8 cellular contexts compared by ENCODE assay signal in the genomic region with DNA sequence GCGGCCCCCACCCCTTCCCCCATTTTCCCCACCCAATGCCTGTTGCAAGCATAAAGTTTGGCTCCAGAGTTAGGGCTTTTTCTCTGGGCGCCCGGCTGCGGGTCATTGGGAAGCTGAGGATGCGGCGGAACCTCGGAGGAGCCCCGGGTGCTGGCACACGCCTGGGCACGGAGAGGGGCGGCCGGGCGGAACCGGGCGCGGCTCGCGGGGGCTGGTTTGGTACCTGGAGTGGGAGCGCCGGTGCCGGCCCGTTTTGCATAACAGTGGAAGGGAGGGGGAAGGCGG.
DNase-seq lines count a peak whose midpoint lies in the region; ATAC-seq and TF ChIP-seq lines count a peak whose summit lies in the region.

No MANE protein-coding gene starts in this region.

- H3K9me3 ChIP-seq in MM.1S (replicated peaks; ENCODE audit: insufficient read depth, low read length) (no peaks in the 10 kb centered on the region), neuron (ENCODE audit: low read length) (no peaks in the 10 kb centered on the region)
- no peaks in the 10 kb centered on the region for H3K9me3 ChIP-seq in effector memory CD4-positive, alpha-beta T cell (ENCODE audit: control insufficient read depth, low read length)

- DNase-seq in GM12865 (ENCODE audit: low read depth) (no peak), MM.1S (no peak), NCI-H2107 treated with DMSO at 0.1 percent for 48 hours (lab: John Stamatoyannopoulos, UW; ENCODE audit: unreplicated experiment) (no peak), NCI-H226 (no peak), NCI-H748 treated with DMSO at 0.1 percent for 48 hours (lab: John Stamatoyannopoulos, UW) (no peak)
- DNase-seq in effector memory CD4-positive, alpha-beta T cell, result no peak

- H3K4me3 ChIP-seq in GM12865 (ENCODE audit: low read depth, low read length) (peak overlapping the region; percentile 94), MM.1S (ENCODE audit: low read length) (peak overlapping the region; percentile 80), neuron (ENCODE audit: low read length) (peak overlapping the region; percentile 62)
- H3K4me3 ChIP-seq in effector memory CD4-positive, alpha-beta T cell (ENCODE audit: insufficient read depth, low read depth, low read length, poor library complexity, severe bottlenecking), result peak overlapping the region; percentile 75

- H3F3A ChIP-seq in MM.1S (ENCODE audit: insufficient read depth, low read length), result peaks cover 5% of the 10 kb centered on the region; the same call in 1 of the 2 replicates

- peak overlapping the region; percentile 71 for H3K27ac ChIP-seq in MM.1S (ENCODE audit: low read length)
- H3K27ac ChIP-seq in effector memory CD4-positive, alpha-beta T cell (ENCODE audit: insufficient read depth, low read length, poor library complexity, severe bottlenecking), result peak overlapping the region; percentile 46

- H4K20me1 ChIP-seq in MM.1S (ENCODE audit: insufficient read depth, low read length), result peaks cover 12% of the 10 kb centered on the region; the same call in 1 of the 2 replicates

- H2AFZ ChIP-seq in MM.1S (ENCODE audit: low read length) (peak overlapping the region; percentile 75), neuron (ENCODE audit: low read depth, low read length) (peak overlapping the region; percentile 100)

- TF ChIP-seq CTCF in GM12865 (IDR thresholded peaks at IDR 0.05; ENCODE audit: insufficient read depth, low read depth, low read length, missing control alignments), result no peak
- TF ChIP-seq CTCF in MM.1S (IDR thresholded peaks at IDR 0.05; ENCODE audit: low read length), result no peak

- no peak for ATAC-seq in HG03342 (IDR thresholded peaks at IDR 0.05; ENCODE audit: unreplicated experiment)

- H3K79me2 ChIP-seq in MM.1S (ENCODE audit: low read length), result peaks cover 58% of the 10 kb centered on the region

- peak overlapping the region; percentile 68 for H3K9ac ChIP-seq in MM.1S (ENCODE audit: low read length)

- H3K9me2 ChIP-seq in MM.1S (replicated peaks; ENCODE audit: insufficient read depth, low read length), result no peaks in the 10 kb centered on the region

- H3K4me2 ChIP-seq in MM.1S (ENCODE audit: low read depth, low read length), result peak overlapping the region; percentile 44

- H3K4me1 ChIP-seq in MM.1S (ENCODE audit: low read length) (peaks cover 2% of the 10 kb centered on the region; the same call in 1 of the 2 replicates), neuron (ENCODE audit: insufficient read depth, low read length) (peaks cover 20% of the 10 kb centered on the region)
- H3K4me1 ChIP-seq in effector memory CD4-positive, alpha-beta T cell (ENCODE audit: control insufficient read depth, insufficient read depth, low read length, poor library complexity, severe bottlenecking), result no peaks in the 10 kb centered on the region

- no peaks in the 10 kb centered on the region for H3K27me3 ChIP-seq in MM.1S (replicated peaks; ENCODE audit: insufficient read depth, low read length)
- H3K27me3 ChIP-seq in effector memory CD4-positive, alpha-beta T cell (replicated peaks; ENCODE audit: control insufficient read depth, insufficient read depth, low read length, poor library complexity, severe bottlenecking), result no peaks in the 10 kb centered on the region
- peaks cover 51% of the 10 kb centered on the region for H3K27me3 ChIP-seq in neuron (ENCODE audit: insufficient read depth, low read length)

- H3K36me3 ChIP-seq in MM.1S (replicated peaks; ENCODE audit: insufficient read depth, low read length) (no peaks in the 10 kb centered on the region), neuron (ENCODE audit: insufficient read depth, low read length) (no peaks in the 10 kb centered on the region)
- H3K36me3 ChIP-seq in effector memory CD4-positive, alpha-beta T cell (ENCODE audit: control insufficient read depth, insufficient read depth, low read length), result no peaks in the 10 kb centered on the region
